ENCODE assay signal across 8 cellular contexts in genomic region chr5:154189256-154189818, GRCh38. TPM values are rescaled to one million over a fixed set of nuclear protein-coding genes. Genes with fewer than 3 reads are reported as not detected.
A peak's percentile ranks its signal among the peaks of the same experiment; 100 is the strongest.
DNase-seq lines count a peak whose midpoint lies in the region; ATAC-seq and TF ChIP-seq lines count a peak whose summit lies in the region.

No MANE protein-coding gene starts in this region.

- H3K27ac Mint-ChIP-seq in osteocyte (ENCODE audit: unreplicated experiment): peak overlapping the region; percentile 77

- peaks cover 32% of the 10 kb centered on the region for H3K27me3 ChIP-seq in DOHH2 (ENCODE audit: control insufficient read depth, low read length)
- H3K27me3 ChIP-seq in PC-9 (ENCODE audit: insufficient read depth, low read depth): no peaks in the 10 kb centered on the region
- H3K27me3 ChIP-seq in esophagus squamous epithelium: peaks cover 0 to 11% (median 0%) of the 10 kb centered on the region in 4 donors

- H3K36me3 Mint-ChIP-seq in osteocyte (ENCODE audit: unreplicated experiment): no peaks in the 10 kb centered on the region

- CTCF ChIA-PET in PC-9 (lab: Charles Lee): interaction anchor here (0.7 to 1.2 kb wide), 6 partner anchors 9 to 156 kb away, joined by 3 to 5 read pairs (median 3); no protein-coding TSS in a partner anchor

- H3K4me1 ChIP-seq in DOHH2 (ENCODE audit: control insufficient read depth, low read length): peaks cover 21% of the 10 kb centered on the region
- peaks cover 37% of the 10 kb centered on the region for H3K4me1 ChIP-seq in PC-9 (replicated peaks; ENCODE audit: insufficient read depth)
- peaks cover 17 to 48% (median 26%) of the 10 kb centered on the region in 3 donors for H3K4me1 ChIP-seq in esophagus squamous epithelium

- ATAC-seq in GM21737 (IDR thresholded peaks at IDR 0.05; ENCODE audit: unreplicated experiment): peak; percentile 5

- H3K4me2 ChIP-seq in DOHH2 (ENCODE audit: low read length): peak overlapping the region; percentile 94
- peak overlapping the region; percentile 72 for H3K4me2 ChIP-seq in PC-9

- H2AFZ ChIP-seq in PC-9: 0 out of 2 replicates have a peak overlapping the region, but pooled peaks have one; percentile 95

- no peaks in the 10 kb centered on the region for H3K36me3 ChIP-seq in DOHH2 (ENCODE audit: control insufficient read depth, low read length)
- H3K36me3 ChIP-seq in PC-9 (ENCODE audit: low read depth): no peaks in the 10 kb centered on the region; the same call in 1 of the 2 replicates
- no peaks in the 10 kb centered on the region for H3K36me3 ChIP-seq in esophagus squamous epithelium

- no peaks in the 10 kb centered on the region for H4K20me1 ChIP-seq in DOHH2 (ENCODE audit: control insufficient read depth, insufficient read depth, low read depth, low read length)
- peaks cover 9% of the 10 kb centered on the region; the same call in 1 of the 2 replicates for H4K20me1 ChIP-seq in PC-9 (ENCODE audit: insufficient read depth)

- intact Hi-C loops in PC-9 (cut with micrococcal nuclease; ENCODE audit: unreplicated experiment): no loop called here
- intact Hi-C loops in esophagus squamous epithelium (cut with DNase I): loop anchor here (5.0 to 10.0 kb wide), 2 partner anchors 117 to 215 kb away; no protein-coding TSS in a partner anchor

- H3K9me2 ChIP-seq in DOHH2 (replicated peaks; ENCODE audit: control insufficient read depth, low read length) (no peaks in the 10 kb centered on the region), PC-9 (ENCODE audit: insufficient read depth) (no peaks in the 10 kb centered on the region)

- BruUV-seq in PC-9 (replicated peaks; lab: Mats Ljungman, UMichigan): no TSS peak

- DNase-seq in PC-9: peak; percentile 22 to 23
- DNase-seq in esophagus squamous epithelium (lab: John Stamatoyannopoulos, UW): no peak
- DNase-seq in osteocyte (ENCODE audit: extremely low spot score, unreplicated experiment): no peak
- DNase-seq in activated CD4-positive, CD25-positive, alpha-beta regulatory T cell (lab: John Stamatoyannopoulos, UW): no peak
- no peak for DNase-seq in occipital lobe (lab: John Stamatoyannopoulos, UW)
- DNase-seq in stimulated activated naive CD4-positive, alpha-beta T cell (lab: John Stamatoyannopoulos, UW): no peak

- H3K4me3 ChIP-seq in DOHH2 (ENCODE audit: low read length) (peak overlapping the region; percentile 82), PC-9 (peak overlapping the region; percentile 73), esophagus squamous epithelium (peak overlapping the region; percentile 69 to 93 (median 88))

- POLR2A ChIA-PET in PC-9 (lab: Charles Lee; ENCODE audit: unreplicated experiment): no interaction called here

- H3F3A ChIP-seq in DOHH2 (ENCODE audit: control insufficient read depth, insufficient read depth): peaks cover 7% of the 10 kb centered on the region
- peaks cover 15% of the 10 kb centered on the region; the same call in 1 of the 2 replicates for H3F3A ChIP-seq in PC-9 (ENCODE audit: insufficient read depth, low read depth)

- WGBS in esophagus squamous epithelium, 2 donors: 12 to 22% methylated on average over 17 to 25 of the region's 25 CpGs

- peaks cover 41% of the 10 kb centered on the region for H3K4me1 Mint-ChIP-seq in osteocyte (ENCODE audit: unreplicated experiment)

- H3K27ac ChIP-seq in DOHH2 (ENCODE audit: low read depth, low read length) (no peak overlapping the region), PC-9 (no peak overlapping the region), esophagus squamous epithelium (peak overlapping the region in 3 of 4 donors; percentile 68 to 92 (median 86))

- TF ChIP-seq POLR2A in esophagus squamous epithelium (IDR thresholded peaks at IDR 0.05): no peak

- peak overlapping the region; percentile 80 for H3K4me3 Mint-ChIP-seq in osteocyte (ENCODE audit: unreplicated experiment)

- H3K9me3 Mint-ChIP-seq in osteocyte (ENCODE audit: unreplicated experiment): no peaks in the 10 kb centered on the region

- H3K9me3 ChIP-seq in DOHH2 (ENCODE audit: control insufficient read depth, insufficient read depth, low read length) (no peaks in the 10 kb centered on the region), PC-9 (ENCODE audit: insufficient read depth, low read depth) (no peaks in the 10 kb centered on the region), esophagus squamous epithelium (no peaks in the 10 kb centered on the region)

- no peak for TF ChIP-seq CTCF in DOHH2 (IDR thresholded peaks at IDR 0.05; ENCODE audit: low read depth, low read length, poor library complexity, severe bottlenecking)
- TF ChIP-seq CTCF in PC-9 (conservative IDR thresholded peaks at IDR 0.05): no peak
- no peak for TF ChIP-seq CTCF in esophagus squamous epithelium (IDR thresholded peaks at IDR 0.05)
- no peak for TF ChIP-seq CTCF in osteocyte (IDR thresholded peaks at IDR 0.05)

- H3K27me3 Mint-ChIP-seq in osteocyte (ENCODE audit: unreplicated experiment): no peaks in the 10 kb centered on the region

- H3K79me2 ChIP-seq in DOHH2 (ENCODE audit: control insufficient read depth, low read length) (no peaks in the 10 kb centered on the region), PC-9 (ENCODE audit: low read depth) (peaks cover 37% of the 10 kb centered on the region)

RNA-seq across cellular contexts. Expression of gene GALNT10, which starts 1.2 kb away (rescaled TPM):
- total RNA-seq in PC-9 (2021) (74.0 and 101 TPM in 2 replicates), esophagus squamous epithelium (10 to 100 TPM in 1 of 4 donors, 1 to 10 TPM in 3; 3.6 to 47.2 (median 9.0) TPM), osteocyte (174 and 178 TPM in 2 replicates), occipital lobe (10.1 TPM)

Comparison
In these comparisons a context has a peak if more than half of its experiments do, and no peak if none do; other contexts are left out.
1. H3K27ac ChIP-seq: peak in esophagus squamous epithelium (3 of 4); none in DOHH2 (single experiment) and PC-9 (single experiment).
2. DNase-seq: peak in PC-9 (2 of 2); none in esophagus squamous epithelium (single experiment), osteocyte (single experiment), activated CD4-positive, CD25-positive, alpha-beta regulatory T cell (0 of 4), occipital lobe (single experiment) and stimulated activated naive CD4-positive, alpha-beta T cell (0 of 6).
3. Peak in every context shown above with its lines, with median percentiles within 50 percentile points of each other: H3K4me3 ChIP-seq.